In genomic region chr1:34864759-34865158, GRCh38 we compare ENCODE assay signal across 17 cellular contexts. TPM values are rescaled to one million over a fixed set of nuclear protein-coding genes. Genes with fewer than 3 reads are reported as not detected.
DNase-seq lines count a peak whose midpoint lies in the region; FAIRE-seq and TF ChIP-seq lines count a peak whose summit lies in the region.
"Had no signal": no experiment of that assay in that cellular context is flagged by ENCODE, and none has a peak within 500 bp of the region (broad histone marks: within the 10 kb centered on the region; RNA-seq: fewer than 3 reads in every experiment).

No MANE protein-coding gene starts in this region.

- no peak overlapping the region for H3K4me3 ChIP-seq in OCI-LY3 (ENCODE audit: low read length)
- H3K4me3 ChIP-seq in small intestine (ENCODE audit: low read depth in 1 of 2, low read length in 2 of 2) = no peak overlapping the region

- peak overlapping the region; percentile 87 for H3K27ac Mint-ChIP-seq in activated T-cell treated with anti-CD3 and anti-CD28 coated beads, Interleukin-2, amount 50 U/mL, for 24 hours
- H3K27ac Mint-ChIP-seq in brain (no peak overlapping the region), progenitor cell of endocrine pancreas (peak overlapping the region; percentile 31)

- DNase-seq in activated T-cell treated with anti-CD3 and anti-CD28 coated beads, Interleukin-2, amount 50 U/mL, for 24 hours = no peak
- no peak for DNase-seq in activated T-cell treated with anti-CD3 and anti-CD28 coated beads, Interleukin-2, amount 50 U/mL, for 1 hour
- no peak for DNase-seq in progenitor cell of endocrine pancreas (ENCODE audit: low spot score, unreplicated experiment)
- no peak for DNase-seq in small intestine
- DNase-seq in NCI-H2029 treated with DMSO at 0.1 percent for 48 hours (lab: John Stamatoyannopoulos, UW) = no peak
- DNase-seq in SW480 (ENCODE audit: low spot score) = no peak
- DNase-seq: activated naive CD4-positive, alpha-beta T cell treated with Interleukin-2 at 50 U/mL for 16 hours; central memory CD4-positive, alpha-beta T cell; foreskin melanocyte; NCI-H2029; NCI-H526 treated with DMSO at 0.1 percent for 48 hours; sigmoid colon; stimulated activated CD4-positive, alpha-beta T cell treated with anti-CD3 and anti-CD28 coated beads, Interleukin-4, amount 100 ng/mL, for 4 hours; upper lobe of left lung had no signal

- H3K27ac ChIP-seq in OCI-LY3 (ENCODE audit: low read length) = no peak overlapping the region
- no peak overlapping the region for H3K27ac ChIP-seq in small intestine (ENCODE audit: low read depth in 1 of 2, low read length in 1 of 2)

- H4K20me1 ChIP-seq in OCI-LY3 (ENCODE audit: insufficient read depth, low read length) = no peaks in the 10 kb centered on the region

- H3K27me3 ChIP-seq in OCI-LY3 (ENCODE audit: low read depth, low read length) (no peaks in the 10 kb centered on the region), small intestine (ENCODE audit: control insufficient read depth in 2 of 2, insufficient read depth in 2 of 2, low read length in 2 of 2) (no peaks in the 10 kb centered on the region)
- H3K27me3 ChIP-seq: sigmoid colon, upper lobe of left lung had no signal

- no peak overlapping the region for H2AFZ ChIP-seq in OCI-LY3 (ENCODE audit: low read depth, low read length)

- peaks cover 14% of the 10 kb centered on the region for H3K4me1 ChIP-seq in OCI-LY3 (ENCODE audit: low read length)
- H3K4me1 ChIP-seq in small intestine (ENCODE audit: control insufficient read depth in 2 of 2, insufficient read depth in 1 of 2, low read depth in 1 of 2, low read length in 1 of 2) = no peaks in the 10 kb centered on the region

- 89 to 95% (median 90%) methylated on average over 8 of the region's 8 CpGs for WGBS in small intestine, 3 donors

- TF ChIP-seq CTCF in OCI-LY3 (IDR thresholded peaks at IDR 0.05; ENCODE audit: low read depth, low read length) (no peak), brain (conservative IDR thresholded peaks at IDR 0.05) (no peak), progenitor cell of endocrine pancreas (IDR thresholded peaks at IDR 0.05; ENCODE audit: unreplicated experiment) (no peak)

- H3K9me3 Mint-ChIP-seq in activated T-cell treated with anti-CD3 and anti-CD28 coated beads, Interleukin-2, amount 50 U/mL, for 24 hours = peaks cover 2% of the 10 kb centered on the region
- H3K9me3 Mint-ChIP-seq in brain (no peaks in the 10 kb centered on the region), progenitor cell of endocrine pancreas (ENCODE audit: low read depth) (no peaks in the 10 kb centered on the region)

- H3K27me3 Mint-ChIP-seq in activated T-cell treated with anti-CD3 and anti-CD28 coated beads, Interleukin-2, amount 50 U/mL, for 24 hours = no peaks in the 10 kb centered on the region
- H3K27me3 Mint-ChIP-seq in brain (peaks cover 20% of the 10 kb centered on the region), progenitor cell of endocrine pancreas (peaks cover 48% of the 10 kb centered on the region)

- H3K9ac ChIP-seq in OCI-LY3 (ENCODE audit: low read length) = no peak overlapping the region

- peak overlapping the region; percentile 82; the same call in 1 of the 2 replicates for H3K4me2 ChIP-seq in OCI-LY3 (ENCODE audit: low read length)

- H3K79me2 ChIP-seq in OCI-LY3 (ENCODE audit: low read length) = no peaks in the 10 kb centered on the region

- no peaks in the 10 kb centered on the region for H3K36me3 Mint-ChIP-seq in activated T-cell treated with anti-CD3 and anti-CD28 coated beads, Interleukin-2, amount 50 U/mL, for 24 hours (ENCODE audit: low read depth)
- no peaks in the 10 kb centered on the region for H3K36me3 Mint-ChIP-seq in brain
- no peaks in the 10 kb centered on the region for H3K36me3 Mint-ChIP-seq in progenitor cell of endocrine pancreas (ENCODE audit: insufficient read depth)

- H3K4me3 Mint-ChIP-seq in activated T-cell treated with anti-CD3 and anti-CD28 coated beads, Interleukin-2, amount 50 U/mL, for 24 hours = peak overlapping the region; percentile 61
- H3K4me3 Mint-ChIP-seq in brain = peak overlapping the region; percentile 12 to 68 (median 54)
- peak overlapping the region; percentile 64 for H3K4me3 Mint-ChIP-seq in progenitor cell of endocrine pancreas (ENCODE audit: low read depth)

- H3K4me1 Mint-ChIP-seq in activated T-cell treated with anti-CD3 and anti-CD28 coated beads, Interleukin-2, amount 50 U/mL, for 24 hours (ENCODE audit: low read depth) = peaks cover 47% of the 10 kb centered on the region
- H3K4me1 Mint-ChIP-seq in brain = peaks cover 9% of the 10 kb centered on the region
- no peaks in the 10 kb centered on the region for H3K4me1 Mint-ChIP-seq in progenitor cell of endocrine pancreas (ENCODE audit: low read depth)

- no peak for FAIRE-seq in small intestine (lab: Jason Lieb, UNC)
- FAIRE-seq: RCC 7860 had no signal

- H3K9me3 ChIP-seq in OCI-LY3 (ENCODE audit: insufficient read depth, low read length) (no peaks in the 10 kb centered on the region), small intestine (ENCODE audit: control insufficient read depth, low read depth) (no peaks in the 10 kb centered on the region)
- H3K9me3 ChIP-seq: sigmoid colon, upper lobe of left lung had no signal

- H3K36me3 ChIP-seq in OCI-LY3 (replicated peaks; ENCODE audit: low read depth, low read length) (no peaks in the 10 kb centered on the region), small intestine (ENCODE audit: control insufficient read depth in 2 of 2, insufficient read depth in 2 of 2, low read length in 2 of 2) (no peaks in the 10 kb centered on the region)
- H3K36me3 ChIP-seq: sigmoid colon, upper lobe of left lung had no signal

RNA-seq across cellular contexts. Expression of gene SMIM12, which starts 5.2 kb away (rescaled TPM):
- 46.0 TPM for polyA plus RNA-seq in brain (ENCODE audit: insufficient read depth, low read depth, low replicate concordance)
- total RNA-seq in progenitor cell of endocrine pancreas = 35.7 and 39.5 TPM in 2 replicates
- 10 to 100 TPM; 26.6 to 53.2 (median 40.0) TPM for polyA plus RNA-seq in small intestine

Comparison
In these comparisons a context has a peak if more than half of its experiments do, and no peak if none do; other contexts are left out.
1. H3K27ac Mint-ChIP-seq: peak in activated T-cell treated with anti-CD3 and anti-CD28 coated beads, Interleukin-2, amount 50 U/mL, for 24 hours (single experiment) and progenitor cell of endocrine pancreas (single experiment); none in brain (0 of 5).
2. Peak in every context shown above with its lines, with median percentiles within 50 percentile points of each other: H3K4me3 Mint-ChIP-seq.